Comparison of ENCODE assay signal across 10 cellular contexts in genomic region chr15:33699691-33700447, GRCh38.
DNase-seq lines count a peak whose midpoint lies in the region; ATAC-seq, FAIRE-seq and TF ChIP-seq lines count a peak whose summit lies in the region.
"Had no signal": no experiment of that assay in that cellular context is flagged by ENCODE, and none has a peak within 500 bp of the region (broad histone marks: within the 10 kb centered on the region; RNA-seq: fewer than 3 reads in every experiment).

No MANE protein-coding gene starts in this region.

- ATAC-seq in HepG2 (peak; percentile 31; the same call in 1 of the 3 replicates), right lobe of liver (no peak), HG03159 (IDR thresholded peaks at IDR 0.05; ENCODE audit: unreplicated experiment) (no peak)
- ATAC-seq in naive thymus-derived CD4-positive, alpha-beta T cell, result no peak

- POLR2A ChIA-PET in HepG2 (lab: Yijun Ruan, JAX), result no interaction called here
- POLR2A ChIA-PET in naive thymus-derived CD4-positive, alpha-beta T cell (lab: Charles Lee), result no interaction called here

- TF ChIP-seq CTCF in HepG2 (CRISPR knock-in tag; IDR thresholded peaks at IDR 0.05), result 0 out of 2 replicates have a peak, but pooled peaks have one; percentile 10
- TF ChIP-seq CTCF in right lobe of liver (IDR thresholded peaks at IDR 0.05), result peak in 1 of 4 donors; percentile 11
- TF ChIP-seq CTCF in VCaP (conservative IDR thresholded peaks at IDR 0.05), result peak; percentile 44; the same call in 1 of the 2 replicates

- no peak overlapping the region for H3K9ac ChIP-seq in HepG2 (ENCODE audit: insufficient read depth, low read depth, low read length)

- TF ChIP-seq RAD21 in HepG2 (CRISPR knock-in tag; IDR thresholded peaks at IDR 0.05), result no peak

- TF ChIP-seq EP300 in HepG2 (IDR thresholded peaks at IDR 0.05; ENCODE audit: low read depth in 2 of 2, low read length in 2 of 2) (no peak), HepG2 (CRISPR knock-in tag; IDR thresholded peaks at IDR 0.05; ENCODE audit: borderline replicate concordance) (no peak)

- peaks cover 0 to 6% (median 4%) of the 10 kb centered on the region in 5 donors for H3K27me3 Mint-ChIP-seq in naive thymus-derived CD4-positive, alpha-beta T cell
- H3K27me3 Mint-ChIP-seq: CD4-positive, CD25-positive, alpha-beta regulatory T cell had no signal

- H3K36me3 ChIP-seq in HepG2 (replicated peaks in 1 of 2; ENCODE audit: control insufficient read depth in 1 of 2, insufficient read depth in 2 of 2, low read length in 2 of 2), result no peaks in the 10 kb centered on the region
- H3K36me3 ChIP-seq in right lobe of liver, result no peaks in the 10 kb centered on the region
- H3K36me3 ChIP-seq in iPS DF 6.9 (ENCODE audit: control insufficient read depth, insufficient read depth, low read length), result no peaks in the 10 kb centered on the region
- H3K36me3 ChIP-seq in naive thymus-derived CD4-positive, alpha-beta T cell (ENCODE audit: control insufficient read depth in 2 of 3, insufficient read depth in 3 of 3, low read length in 3 of 3), result no peaks in the 10 kb centered on the region

- peak; percentile 9 for DNase-seq in HepG2 (ENCODE audit: low spot score)
- DNase-seq in right lobe of liver, result no peak
- peak; percentile 25 for DNase-seq in iPS DF 6.9 (ENCODE audit: low read depth, low spot score)
- no peak for DNase-seq in activated effector memory CD4-positive, alpha-beta T cell treated with Interleukin-2 at 50 U/mL for 16 hours
- no peak for DNase-seq in HPDE6-E6E7 (ENCODE audit: extremely low spot score)
- no peak for DNase-seq in naive thymus-derived CD4-positive, alpha-beta T cell

- no peaks in the 10 kb centered on the region for H3K4me1 ChIP-seq in HepG2 (ENCODE audit: insufficient read depth, low read length)
- no peaks in the 10 kb centered on the region for H3K4me1 ChIP-seq in right lobe of liver
- H3K4me1 ChIP-seq in iPS DF 6.9 (ENCODE audit: control insufficient read depth, insufficient read depth, low read length), result no peaks in the 10 kb centered on the region
- H3K4me1 ChIP-seq in naive thymus-derived CD4-positive, alpha-beta T cell (ENCODE audit: control insufficient read depth in 2 of 2, insufficient read depth in 2 of 2, low read length in 2 of 2), result no peaks in the 10 kb centered on the region

- no peaks in the 10 kb centered on the region for H3K36me3 Mint-ChIP-seq in naive thymus-derived CD4-positive, alpha-beta T cell
- H3K36me3 Mint-ChIP-seq: CD4-positive, CD25-positive, alpha-beta regulatory T cell had no signal

- H2AFZ ChIP-seq in HepG2 (ENCODE audit: low read length), result no peak overlapping the region

- no peak for FAIRE-seq in HepG2 (lab: Jason Lieb, UNC)

- no peak overlapping the region for H3K4me3 Mint-ChIP-seq in naive thymus-derived CD4-positive, alpha-beta T cell
- H3K4me3 Mint-ChIP-seq: CD4-positive, CD25-positive, alpha-beta regulatory T cell; effector memory CD8-positive, alpha-beta T cell had no signal

- H3K79me2 ChIP-seq in HepG2 (ENCODE audit: insufficient read depth, low read length), result no peaks in the 10 kb centered on the region

- peaks cover 0 to 2% (median 0%) of the 10 kb centered on the region in 7 donors for H3K4me1 Mint-ChIP-seq in naive thymus-derived CD4-positive, alpha-beta T cell

- in situ Hi-C loops in HepG2 (cut with HindIII; ENCODE audit: extremely low pct_ligation_motif_present, low pct_unique_long_range_greater_than_20kb), result loop anchor here (5.0 to 10.0 kb wide), 2 partner anchors 408 to 465 kb away; no protein-coding TSS in a partner anchor

- peaks cover 0 to 10% of the 10 kb centered on the region in 2 experiments; a peak in 2 of 5 replicates for H3K27me3 ChIP-seq in HepG2 (ENCODE audit: control insufficient read depth in 1 of 2, insufficient read depth in 2 of 2, low read length in 2 of 2)
- H3K27me3 ChIP-seq in right lobe of liver, result no peaks in the 10 kb centered on the region
- H3K27me3 ChIP-seq in iPS DF 6.9 (ENCODE audit: control insufficient read depth, insufficient read depth, low read length), result no peaks in the 10 kb centered on the region
- H3K27me3 ChIP-seq in naive thymus-derived CD4-positive, alpha-beta T cell (ENCODE audit: control insufficient read depth in 2 of 2, insufficient read depth in 2 of 2, low read length in 2 of 2), result no peaks in the 10 kb centered on the region

- H3K27ac ChIP-seq in HepG2 (ENCODE audit: extremely low read length, insufficient read depth, low read length) (no peak overlapping the region), right lobe of liver (no peak overlapping the region), VCaP (no peak overlapping the region), iPS DF 6.9 (ENCODE audit: low read length) (no peak overlapping the region)
- H3K27ac ChIP-seq in naive thymus-derived CD4-positive, alpha-beta T cell (ENCODE audit: low read depth, low read length), result no peak overlapping the region

- no peaks in the 10 kb centered on the region for H4K20me1 ChIP-seq in HepG2 (ENCODE audit: insufficient read depth, low read length)

- CTCF ChIA-PET in HepG2 (lab: Yijun Ruan, JAX; ENCODE audit: low intra/inter-chr PET ratio, low total read pairs), result interaction anchor here (1.7 to 2.7 kb wide), 2 partner anchors 408 to 466 kb away, joined by 10 to 38 read pairs; no protein-coding TSS in a partner anchor
- CTCF ChIA-PET in naive thymus-derived CD4-positive, alpha-beta T cell (lab: Charles Lee), result interaction anchor here (0.6 to 3.0 kb wide), 10 partner anchors 9 to 1037 kb away, joined by 3 to 10 read pairs (median 3); no protein-coding TSS in a partner anchor

- no TSS peak for BruUV-seq in HepG2 (replicated peaks; lab: Mats Ljungman, UMichigan)

- H3K9me3 ChIP-seq in HepG2 (ENCODE audit: low read length), result no peaks in the 10 kb centered on the region
- H3K9me3 ChIP-seq in right lobe of liver, result no peaks in the 10 kb centered on the region
- H3K9me3 ChIP-seq in iPS DF 6.9 (ENCODE audit: control insufficient read depth, insufficient read depth, low read length), result no peaks in the 10 kb centered on the region
- no peaks in the 10 kb centered on the region for H3K9me3 ChIP-seq in naive thymus-derived CD4-positive, alpha-beta T cell (ENCODE audit: control insufficient read depth in 2 of 3, low read length in 3 of 3)

- intact Hi-C loops in HepG2 (cut with micrococcal nuclease; ENCODE audit: unreplicated experiment), result loop anchor here (1.0 to 5.0 kb wide), 3 partner anchors 408 to 613 kb away; no protein-coding TSS in a partner anchor
- intact Hi-C loops in right lobe of liver (cut with DNase I), result loop anchor here in 1 of 2 donors (5.0 kb wide), 1 partner anchor 408 kb away; no protein-coding TSS in a partner anchor
- intact Hi-C loops in naive thymus-derived CD4-positive, alpha-beta T cell (cut with micrococcal nuclease), result loop anchor here in 1 of 2 donors (1.0 to 5.0 kb wide), 2 partner anchors 407 to 1038 kb away; no protein-coding TSS in a partner anchor

- WGBS in HepG2 (ENCODE audit: low lambda C conversion rate), result 5% methylated on average over 10 of the region's 14 CpGs
- WGBS in right lobe of liver (ENCODE audit: insufficient coverage, low coverage, low lambda C conversion rate, missing lambda C conversion rate), result 33% methylated on average over 10 of the region's 14 CpGs
- no CpG with 5 or more reads among the region's 14 CpGs for WGBS in iPS DF 6.9 (ENCODE audit: insufficient coverage, insufficient read length)

- H3K9me3 Mint-ChIP-seq in naive thymus-derived CD4-positive, alpha-beta T cell, result no peaks in the 10 kb centered on the region
- H3K9me3 Mint-ChIP-seq: effector memory CD8-positive, alpha-beta T cell had no signal

- no peak for TF ChIP-seq POLR2A in HepG2 (IDR thresholded peaks at IDR 0.05; ENCODE audit: insufficient read depth in 1 of 2, low read depth in 2 of 2, low read length in 2 of 2)
- no peak for TF ChIP-seq POLR2A in right lobe of liver (IDR thresholded peaks at IDR 0.05)

- no peak overlapping the region for H3K4me2 ChIP-seq in HepG2 (ENCODE audit: low read depth, low read length)

- no peak overlapping the region for H3K27ac Mint-ChIP-seq in naive thymus-derived CD4-positive, alpha-beta T cell
- H3K27ac Mint-ChIP-seq: CD4-positive, CD25-positive, alpha-beta regulatory T cell; effector memory CD8-positive, alpha-beta T cell had no signal

- H3K4me3 ChIP-seq in HepG2 (replicated peaks in 1 of 3; ENCODE audit: insufficient read depth in 1 of 3, low read depth in 2 of 3, low read length in 3 of 3) (no peak overlapping the region), right lobe of liver (no peak overlapping the region), iPS DF 6.9 (ENCODE audit: low read length) (no peak overlapping the region)
- no peak overlapping the region for H3K4me3 ChIP-seq in naive thymus-derived CD4-positive, alpha-beta T cell (ENCODE audit: low read length)

TF ChIP-seq in HepG2, 621 proteins besides CTCF, POLR2A, EP300 and RAD21 (continues in another document):
- TF ChIP-seq RXRB (CRISPR knock-in tag; IDR thresholded peaks at IDR 0.05; ENCODE audit: borderline replicate concordance), result no peak
- no peak for TF ChIP-seq NR2C2 (CRISPR knock-in tag; IDR thresholded peaks at IDR 0.05; ENCODE audit: borderline replicate concordance)
- TF ChIP-seq ZNF44 (CRISPR knock-in tag; IDR thresholded peaks at IDR 0.05), result no peak
- TF ChIP-seq ETS1 (CRISPR knock-in tag; IDR thresholded peaks at IDR 0.05), result no peak
- no peak for TF ChIP-seq ATF2 (CRISPR knock-in tag; IDR thresholded peaks at IDR 0.05)
- TF ChIP-seq ISL2 (CRISPR knock-in tag; IDR thresholded peaks at IDR 0.05), result no peak
- no peak for TF ChIP-seq NRL (CRISPR knock-in tag; IDR thresholded peaks at IDR 0.05; ENCODE audit: borderline replicate concordance)

Comparison
In these comparisons a context has a peak if more than half of its experiments do, and no peak if none do; other contexts are left out.
1. DNase-seq: peak in HepG2 (single experiment) and iPS DF 6.9 (single experiment); none in right lobe of liver (0 of 3), activated effector memory CD4-positive, alpha-beta T cell treated with Interleukin-2 at 50 U/mL for 16 hours (single experiment), HPDE6-E6E7 (single experiment) and naive thymus-derived CD4-positive, alpha-beta T cell (0 of 9).